ENCODE assay signal across 1 cellular context in the genomic region with DNA sequence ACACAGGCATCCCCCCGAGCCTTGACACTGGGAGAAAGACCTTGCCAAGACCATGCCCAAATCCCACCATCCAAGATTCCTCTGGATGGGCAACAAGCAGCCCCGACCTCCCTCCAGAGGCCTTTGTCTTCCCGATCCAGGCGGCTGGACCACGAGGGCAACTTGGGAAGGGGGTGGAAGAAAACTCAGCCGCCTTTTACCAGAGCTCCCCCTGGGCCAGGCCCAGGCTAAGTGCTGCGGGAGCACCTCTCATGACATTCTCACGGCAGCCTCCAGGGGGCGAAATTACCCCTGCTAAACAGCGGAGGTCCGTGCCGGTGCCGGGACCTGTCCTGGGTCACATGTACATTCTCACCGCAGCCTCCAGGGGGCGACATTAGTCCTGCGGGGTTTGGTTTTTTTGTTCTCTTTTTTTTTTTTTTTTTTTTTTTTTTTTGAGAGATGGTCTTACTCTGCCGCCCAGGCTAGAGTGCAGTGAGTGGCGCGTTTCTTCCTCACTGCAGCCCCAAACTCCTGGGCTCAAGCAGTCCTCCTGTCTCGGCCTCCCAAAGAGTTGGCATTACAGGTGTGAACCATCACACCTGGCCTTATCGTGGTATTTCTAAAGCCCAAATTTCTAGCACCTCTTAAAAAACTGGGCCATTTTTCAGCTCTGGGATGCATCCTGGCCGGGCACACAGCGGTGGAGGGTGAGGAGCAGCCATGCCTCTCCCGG.
TF ChIP-seq lines count a peak whose summit lies in the region.

No MANE protein-coding gene starts in this region.

TF ChIP-seq in K562, 482 proteins besides CTCF, POLR2A, EP300 and RAD21 (continued from another document and continues in another):
- TF ChIP-seq E2F8 (IDR thresholded peaks at IDR 0.05; ENCODE audit: low read depth, partially characterized antibody) (peak; percentile 63), ZNF586 (CRISPR knock-in tag; conservative IDR thresholded peaks at IDR 0.05) (no peak), NKRF (IDR thresholded peaks at IDR 0.05; ENCODE audit: borderline replicate concordance) (no peak), SRF (CRISPR knock-in tag; IDR thresholded peaks at IDR 0.05) (0 out of 4 replicates have a peak, but pooled peaks of 1 of the 2 experiments have one; percentile 19), RNF2 (IDR thresholded peaks at IDR 0.05) (no peak), ARID2 (IDR thresholded peaks at IDR 0.05) (peak; percentile 31; the same call in 1 of the 2 replicates), SRSF7 (optimal IDR thresholded peaks at IDR 0.05; ENCODE audit: low read depth, low read length) (no peak), XRCC5 (IDR thresholded peaks at IDR 0.05; ENCODE audit: low read depth, low read length) (peak; percentile 96), RBM39 (optimal IDR thresholded peaks at IDR 0.05; ENCODE audit: low read depth, low read length) (no peak), MECOM (CRISPR knock-in tag; IDR thresholded peaks at IDR 0.05) (no peak), NCOA1 (IDR thresholded peaks at IDR 0.05; ENCODE audit: low read depth) (no peak), FOXM1 (IDR thresholded peaks at IDR 0.05; ENCODE audit: low read depth) (no peak), FOXM1 (CRISPR knock-in tag; IDR thresholded peaks at IDR 0.05; ENCODE audit: low read depth) (no peak), RFX7 (CRISPR knock-in tag; IDR thresholded peaks at IDR 0.05) (no peak), EWSR1 (IDR thresholded peaks at IDR 0.05; ENCODE audit: borderline replicate concordance, low read depth, partially characterized antibody) (no peak), PREB (CRISPR knock-in tag; IDR thresholded peaks at IDR 0.05) (no peak), JUN (IDR thresholded peaks at IDR 0.05; ENCODE audit: borderline replicate concordance, low read depth, low read length) (0 out of 2 replicates have a peak, but pooled peaks have one; percentile 62), JUN (CRISPR knock-in tag; IDR thresholded peaks at IDR 0.05; ENCODE audit: borderline replicate concordance) (no peak; the same call in 1 of the 2 replicates), ATF7 (IDR thresholded peaks at IDR 0.05) (peak; percentile 65; the same call in 1 of the 2 replicates), ESRRB (CRISPR knock-in tag; IDR thresholded peaks at IDR 0.05; ENCODE audit: borderline replicate concordance) (no peak), ZNF778 (CRISPR knock-in tag; IDR thresholded peaks at IDR 0.05) (no peak), ZNF3 (CRISPR knock-in tag; IDR thresholded peaks at IDR 0.05) (no peak), RCOR1 (IDR thresholded peaks at IDR 0.05; ENCODE audit: borderline replicate concordance in 1 of 2, low read depth in 2 of 2, low read length in 2 of 2) (peak; percentile 20 to 87; a peak in 2 of 4 replicates), ERF (CRISPR knock-in tag; IDR thresholded peaks at IDR 0.05) (no peak), HLTF (IDR thresholded peaks at IDR 0.05) (no peak), PML (IDR thresholded peaks at IDR 0.05; ENCODE audit: low read length) (no peak; the same call in 1 of the 2 replicates), ZNF24 (IDR thresholded peaks at IDR 0.05) (peak; percentile 27; the same call in 1 of the 2 replicates), ZNF507 (tag; conservative IDR thresholded peaks at IDR 0.05) (no peak), CXXC5 (CRISPR knock-in tag; IDR thresholded peaks at IDR 0.05) (peak; percentile 47; the same call in 1 of the 2 replicates), NR2F6 (CRISPR knock-in tag; IDR thresholded peaks at IDR 0.05) (no peak), ZNF263 (CRISPR knock-in tag; IDR thresholded peaks at IDR 0.05; ENCODE audit: borderline replicate concordance) (peak; percentile 74; the same call in 1 of the 2 replicates), PHF20 (IDR thresholded peaks at IDR 0.05; ENCODE audit: partially characterized antibody) (no peak), ZNF12 (CRISPR knock-in tag; IDR thresholded peaks at IDR 0.05) (no peak), TFE3 (CRISPR knock-in tag; IDR thresholded peaks at IDR 0.05) (no peak), ETS1 (conservative IDR thresholded peaks at IDR 0.05; ENCODE audit: control insufficient read depth, low read depth, low read length) (no peak), MYNN (IDR thresholded peaks at IDR 0.05) (no peak), MYNN (CRISPR knock-in tag; IDR thresholded peaks at IDR 0.05) (no peak), SIN3A (IDR thresholded peaks at IDR 0.05; ENCODE audit: borderline replicate concordance in 2 of 2, control insufficient read depth in 1 of 2, low read depth in 2 of 2, low read length in 2 of 2) (no peak), SIN3B (IDR thresholded peaks at IDR 0.05; ENCODE audit: low read depth) (no peak)
- TF ChIP-seq, protein P1, sequence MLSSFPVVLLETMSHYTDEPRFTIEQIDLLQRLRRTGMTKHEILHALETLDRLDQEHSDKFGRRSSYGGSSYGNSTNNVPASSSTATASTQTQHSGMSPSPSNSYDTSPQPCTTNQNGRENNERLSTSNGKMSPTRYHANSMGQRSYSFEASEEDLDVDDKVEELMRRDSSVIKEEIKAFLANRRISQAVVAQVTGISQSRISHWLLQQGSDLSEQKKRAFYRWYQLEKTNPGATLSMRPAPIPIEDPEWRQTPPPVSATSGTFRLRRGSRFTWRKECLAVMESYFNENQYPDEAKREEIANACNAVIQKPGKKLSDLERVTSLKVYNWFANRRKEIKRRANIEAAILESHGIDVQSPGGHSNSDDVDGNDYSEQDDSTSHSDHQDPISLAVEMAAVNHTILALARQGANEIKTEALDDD (IDR thresholded peaks at IDR 0.05) = no peak; the same call in 1 of the 2 replicates
- TF ChIP-seq, protein P2, sequence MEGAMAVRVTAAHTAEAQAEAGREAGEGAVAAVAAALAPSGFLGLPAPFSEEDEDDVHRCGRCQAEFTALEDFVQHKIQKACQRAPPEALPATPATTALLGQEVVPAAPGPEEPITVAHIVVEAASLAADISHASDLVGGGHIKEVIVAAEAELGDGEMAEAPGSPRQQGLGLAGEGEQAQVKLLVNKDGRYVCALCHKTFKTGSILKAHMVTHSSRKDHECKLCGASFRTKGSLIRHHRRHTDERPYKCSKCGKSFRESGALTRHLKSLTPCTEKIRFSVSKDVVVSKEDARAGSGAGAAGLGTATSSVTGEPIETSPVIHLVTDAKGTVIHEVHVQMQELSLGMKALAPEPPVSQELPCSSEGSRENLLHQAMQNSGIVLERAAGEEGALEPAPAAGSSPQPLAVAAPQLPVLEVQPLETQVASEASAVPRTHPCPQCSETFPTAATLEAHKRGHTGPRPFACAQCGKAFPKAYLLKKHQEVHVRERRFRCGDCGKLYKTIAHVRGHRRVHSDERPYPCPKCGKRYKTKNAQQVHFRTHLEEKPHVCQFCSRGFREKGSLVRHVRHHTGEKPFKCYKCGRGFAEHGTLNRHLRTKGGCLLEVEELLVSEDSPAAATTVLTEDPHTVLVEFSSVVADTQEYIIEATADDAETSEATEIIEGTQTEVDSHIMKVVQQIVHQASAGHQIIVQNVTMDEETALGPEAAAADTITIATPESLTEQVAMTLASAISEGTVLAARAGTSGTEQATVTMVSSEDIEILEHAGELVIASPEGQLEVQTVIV (CRISPR knock-in tag; IDR thresholded peaks at IDR 0.05; ENCODE audit: borderline replicate concordance) = no peak
- TF ChIP-seq, protein P3, sequence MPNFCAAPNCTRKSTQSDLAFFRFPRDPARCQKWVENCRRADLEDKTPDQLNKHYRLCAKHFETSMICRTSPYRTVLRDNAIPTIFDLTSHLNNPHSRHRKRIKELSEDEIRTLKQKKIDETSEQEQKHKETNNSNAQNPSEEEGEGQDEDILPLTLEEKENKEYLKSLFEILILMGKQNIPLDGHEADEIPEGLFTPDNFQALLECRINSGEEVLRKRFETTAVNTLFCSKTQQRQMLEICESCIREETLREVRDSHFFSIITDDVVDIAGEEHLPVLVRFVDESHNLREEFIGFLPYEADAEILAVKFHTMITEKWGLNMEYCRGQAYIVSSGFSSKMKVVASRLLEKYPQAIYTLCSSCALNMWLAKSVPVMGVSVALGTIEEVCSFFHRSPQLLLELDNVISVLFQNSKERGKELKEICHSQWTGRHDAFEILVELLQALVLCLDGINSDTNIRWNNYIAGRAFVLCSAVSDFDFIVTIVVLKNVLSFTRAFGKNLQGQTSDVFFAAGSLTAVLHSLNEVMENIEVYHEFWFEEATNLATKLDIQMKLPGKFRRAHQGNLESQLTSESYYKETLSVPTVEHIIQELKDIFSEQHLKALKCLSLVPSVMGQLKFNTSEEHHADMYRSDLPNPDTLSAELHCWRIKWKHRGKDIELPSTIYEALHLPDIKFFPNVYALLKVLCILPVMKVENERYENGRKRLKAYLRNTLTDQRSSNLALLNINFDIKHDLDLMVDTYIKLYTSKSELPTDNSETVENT (CRISPR knock-in tag; IDR thresholded peaks at IDR 0.05) = no peak
- TF ChIP-seq, protein P4, sequence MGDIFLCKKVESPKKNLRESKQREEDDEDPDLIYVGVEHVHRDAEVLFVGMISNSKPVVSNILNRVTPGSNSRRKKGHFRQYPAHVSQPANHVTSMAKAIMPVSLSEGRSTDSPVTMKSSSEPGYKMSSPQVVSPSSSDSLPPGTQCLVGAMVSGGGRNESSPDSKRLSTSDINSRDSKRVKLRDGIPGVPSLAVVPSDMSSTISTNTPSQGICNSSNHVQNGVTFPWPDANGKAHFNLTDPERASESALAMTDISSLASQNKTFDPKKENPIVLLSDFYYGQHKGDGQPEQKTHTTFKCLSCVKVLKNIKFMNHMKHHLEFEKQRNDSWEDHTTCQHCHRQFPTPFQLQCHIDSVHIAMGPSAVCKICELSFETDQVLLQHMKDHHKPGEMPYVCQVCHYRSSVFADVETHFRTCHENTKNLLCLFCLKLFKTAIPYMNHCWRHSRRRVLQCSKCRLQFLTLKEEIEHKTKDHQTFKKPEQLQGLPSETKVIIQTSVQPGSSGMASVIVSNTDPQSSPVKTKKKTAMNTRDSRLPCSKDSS (IDR thresholded peaks at IDR 0.05; ENCODE audit: low read depth, partially characterized antibody) = no peak
- TF ChIP-seq, protein P5, sequence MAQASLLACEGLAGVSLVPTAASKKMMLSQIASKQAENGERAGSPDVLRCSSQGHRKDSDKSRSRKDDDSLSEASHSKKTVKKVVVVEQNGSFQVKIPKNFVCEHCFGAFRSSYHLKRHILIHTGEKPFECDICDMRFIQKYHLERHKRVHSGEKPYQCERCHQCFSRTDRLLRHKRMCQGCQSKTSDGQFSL (CRISPR knock-in tag; IDR thresholded peaks at IDR 0.05) = no peak
- TF ChIP-seq, protein P5 (tag; IDR thresholded peaks at IDR 0.05) = no peak
